In the genomic region with DNA sequence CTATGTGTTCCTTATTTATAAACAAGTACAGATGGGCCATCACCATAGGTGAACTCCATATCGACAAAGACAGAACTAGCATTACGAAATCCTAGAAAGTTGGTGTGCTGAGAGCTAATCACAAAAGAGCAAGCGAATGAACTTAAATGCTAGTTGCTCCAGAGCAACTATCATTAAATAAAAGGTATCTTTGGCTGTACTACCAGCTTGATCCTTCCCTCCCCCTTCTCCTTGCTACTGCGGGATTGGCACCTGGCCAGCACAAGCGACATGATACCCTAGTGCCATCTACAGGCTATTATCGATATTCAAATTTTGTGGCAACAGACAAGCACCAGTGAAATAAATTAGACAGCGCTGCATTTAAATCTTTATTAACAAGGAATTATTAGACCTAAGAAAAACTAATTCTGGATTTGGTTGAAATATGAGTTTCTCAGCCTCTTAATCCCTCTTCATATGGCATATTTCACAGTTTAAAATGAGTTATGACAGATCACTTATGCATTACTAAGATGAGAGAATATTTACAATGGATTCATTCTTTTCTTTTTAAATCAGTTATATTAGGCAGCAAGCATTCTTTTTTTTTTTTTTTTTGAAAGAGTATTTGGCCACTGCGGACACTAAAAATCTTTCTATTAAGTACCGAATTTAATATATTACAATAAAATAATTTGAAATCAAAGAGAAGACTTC, we compare ENCODE assay signal across 1 cellular context.
TF ChIP-seq lines count a peak whose summit lies in the region.

No MANE protein-coding gene starts in this region.

TF ChIP-seq in H1, 55 proteins besides CTCF, POLR2A, EP300 and RAD21:
- no peak for TF ChIP-seq ZNF274 (IDR thresholded peaks at IDR 0.05; ENCODE audit: borderline replicate concordance, extremely low read depth, low read length)
- 0 out of 2 replicates have a peak, but pooled peaks have one; percentile 20 for TF ChIP-seq CHD2 (IDR thresholded peaks at IDR 0.05; ENCODE audit: low read length)
- peak; percentile 61; the same call in 1 of the 2 replicates for TF ChIP-seq TCF12 (IDR thresholded peaks at IDR 0.05; ENCODE audit: low read depth, low read length)
